Comparison of ENCODE assay signal across 9 cellular contexts in the genomic region with DNA sequence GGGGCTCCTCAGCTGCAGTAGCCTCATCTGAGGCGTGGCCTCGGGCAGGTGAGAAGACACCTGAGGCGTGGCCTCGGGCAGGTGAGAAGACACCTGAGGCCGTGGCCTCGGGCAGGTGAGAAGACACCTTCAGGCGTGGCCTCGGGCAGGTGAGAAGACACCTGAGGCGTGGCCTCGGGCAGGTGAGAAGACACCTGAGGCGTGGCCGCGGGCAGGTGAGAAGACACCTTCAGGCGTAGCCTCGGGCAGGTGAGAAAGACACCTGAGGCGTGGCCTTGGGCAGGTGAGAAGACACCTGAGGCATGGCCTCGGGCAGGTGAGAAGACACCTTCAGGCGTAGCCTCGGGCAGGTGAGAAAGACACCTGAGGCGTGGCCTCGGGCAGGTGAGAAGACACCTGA. TPM values are rescaled to one million over a fixed set of nuclear protein-coding genes. Genes with fewer than 3 reads are reported as not detected.
"Had no signal": no experiment of that assay in that cellular context is flagged by ENCODE, and none has a peak within 500 bp of the region (broad histone marks: within the 10 kb centered on the region; RNA-seq: fewer than 3 reads in every experiment).

No MANE protein-coding gene starts in this region.

RNA-seq across cellular contexts. Expression of a gene that starts 4.0 kb away (rescaled TPM):
- total RNA-seq: NCI-H460, OCI-LY7, PC-3, PC-9, Peyer's patch, Right ventricle myocardium inferior, SJSA1, SK-MEL-5 had no signal
- polyA plus RNA-seq: SK-N-SH had no signal
